In genomic region chr12:29148958-29149690, GRCh38 we compare ENCODE assay signal across 8 cellular contexts. TPM values are rescaled to one million over a fixed set of nuclear protein-coding genes. Genes with fewer than 3 reads are reported as not detected.
DNase-seq lines count a peak whose midpoint lies in the region; TF ChIP-seq lines count a peak whose summit lies in the region.

TSS of gene FAR2 (plus strand) at chr12:29149278. CDS start at chr12:29270450, 121,172 bp downstream.

- peak within 1 kb of the TSS; percentile 98 for H2AFZ ChIP-seq in mammary epithelial cell (ENCODE audit: low read depth, low read length)

- intact Hi-C loops in mammary epithelial cell (cut with micrococcal nuclease) = no loop called here

- peak within 1 kb of the TSS; percentile 76 to 92 (median 90) for H3K9ac ChIP-seq in BLaER1 treated with 17β-estradiol and CSF1 and Interleukin-3, amounts not matched to agents 10 nM and 100 nM
- peak within 1 kb of the TSS; percentile 80 for H3K9ac ChIP-seq in HUES64 (ENCODE audit: low read depth, low read length)
- peak within 1 kb of the TSS; percentile 88 for H3K9ac ChIP-seq in mammary epithelial cell (ENCODE audit: insufficient read depth, low read length)
- H3K9ac ChIP-seq in skeletal muscle tissue (ENCODE audit: low read depth in 1 of 3, low read length in 3 of 3) = peak within 1 kb of the TSS; percentile 63 to 80 (median 71)

- DNase-seq in GM19240 (ENCODE audit: insufficient read length, low spot score) (peak; percentile 14), UCSD-AML1 (lab: John Stamatoyannopoulos, UW; ENCODE audit: unreplicated experiment) (peak; percentile 85), mammary epithelial cell (peak; percentile 52), iPS-NIHi7 (ENCODE audit: extremely low spot score) (peak; percentile 72), NAMALWA (ENCODE audit: low spot score) (no peak)

- peak within 1 kb of the TSS; percentile 15 to 95 (median 90); a peak in 20 of 22 replicates for H3K27ac ChIP-seq in BLaER1 treated with 17β-estradiol and CSF1 and Interleukin-3, amounts not matched to agents 10 nM and 100 nM
- H3K27ac ChIP-seq in HUES64 (ENCODE audit: low read depth, low read length) = peak within 1 kb of the TSS; percentile 24
- H3K27ac ChIP-seq in mammary epithelial cell (ENCODE audit: insufficient read depth, low read depth, low read length) = peak within 1 kb of the TSS; percentile 66
- peak within 1 kb of the TSS; percentile 51 for H3K27ac ChIP-seq in skeletal muscle tissue (ENCODE audit: low read depth, low read length)

- dilution Hi-C loops in mammary epithelial cell (cut with HindIII; ENCODE audit: low sequenced_read_pairs) = no loop called here

- H4K20me1 ChIP-seq in BLaER1 treated with 17β-estradiol and CSF1 and Interleukin-3, amounts not matched to agents 10 nM and 100 nM = 0 out of 22 replicates have a peak, but pooled peaks cover 0 to 6% (median 0%) of the 10 kb centered on the region in 11 experiments
- H4K20me1 ChIP-seq in mammary epithelial cell (ENCODE audit: insufficient read depth, low read length) = no peaks in the 10 kb centered on the region

- no TSS peak for BruUV-seq in mammary epithelial cell (replicated peaks; lab: Mats Ljungman, UMichigan)

- peak within 1 kb of the TSS; percentile 87 to 98 (median 94) for H3K4me2 ChIP-seq in BLaER1 treated with 17β-estradiol and CSF1 and Interleukin-3, amounts not matched to agents 10 nM and 100 nM
- H3K4me2 ChIP-seq in mammary epithelial cell (ENCODE audit: insufficient read depth, low read depth, low read length) = peak within 1 kb of the TSS; percentile 97

- peaks cover 39 to 57% (median 53%) of the 10 kb centered on the region in 10 experiments for H3K4me1 ChIP-seq in BLaER1 treated with 17β-estradiol and CSF1 and Interleukin-3, amounts not matched to agents 10 nM and 100 nM
- H3K4me1 ChIP-seq in HUES64 (ENCODE audit: insufficient read depth, low read length) (peaks cover 31% of the 10 kb centered on the region), mammary epithelial cell (ENCODE audit: insufficient read depth, low read length) (peaks cover 16% of the 10 kb centered on the region), skeletal muscle tissue (ENCODE audit: control insufficient read depth in 3 of 3, insufficient read depth in 3 of 3, low read length in 3 of 3) (peaks cover 2 to 8% (median 6%) of the 10 kb centered on the region in 3 donors)

- in situ Hi-C loops in mammary epithelial cell (cut with MboI; ENCODE audit: low sequenced_read_pairs in 2 of 2) = no loop called here

- TF ChIP-seq CTCF in mammary epithelial cell (conservative IDR thresholded peaks at IDR 0.05 in 1 of 2, IDR thresholded peaks at IDR 0.05 in 1 of 2; ENCODE audit: extremely low read depth in 1 of 2, insufficient read depth in 1 of 2, low read depth in 1 of 2, low read length in 2 of 2) = no peak

- CTCF ChIA-PET in mammary epithelial cell (lab: Charles Lee; ENCODE audit: low non-redundant PET) = no interaction called here

- H3K4me3 ChIP-seq in BLaER1 treated with 17β-estradiol and CSF1 and Interleukin-3, amounts not matched to agents 10 nM and 100 nM = peak within 1 kb of the TSS; percentile 68 to 85 (median 76)
- H3K4me3 ChIP-seq in HUES64 (ENCODE audit: low read length) (peak within 1 kb of the TSS; percentile 71), mammary epithelial cell (replicated peaks in 1 of 3; ENCODE audit: insufficient read depth in 1 of 3, low read depth in 2 of 3, low read length in 3 of 3) (peak within 1 kb of the TSS; percentile 67 to 74 (median 70)), skeletal muscle tissue (ENCODE audit: low read length in 3 of 3) (peak within 1 kb of the TSS; percentile 72 to 82 (median 77))

- peaks cover 0 to 85% (median 0%) of the 10 kb centered on the region in 11 experiments; a peak in 6 of 22 replicates for H3K27me3 ChIP-seq in BLaER1 treated with 17β-estradiol and CSF1 and Interleukin-3, amounts not matched to agents 10 nM and 100 nM
- peaks cover 30% of the 10 kb centered on the region for H3K27me3 ChIP-seq in HUES64 (ENCODE audit: insufficient read depth, low read length)
- H3K27me3 ChIP-seq in mammary epithelial cell (ENCODE audit: insufficient read depth, low read length) = no peaks in the 10 kb centered on the region
- H3K27me3 ChIP-seq in skeletal muscle tissue (ENCODE audit: control insufficient read depth in 3 of 3, insufficient read depth in 3 of 3, low read length in 3 of 3) = peaks cover 0 to 5% (median 4%) of the 10 kb centered on the region in 3 donors

- WGBS in HUES64 = under 1% methylated on average over 66 of the region's 66 CpGs
- WGBS in mammary epithelial cell (ENCODE audit: low coverage, missing lambda C conversion rate) = 0% methylated on average over 10 of the region's 66 CpGs

- H3K79me2 ChIP-seq in mammary epithelial cell (ENCODE audit: insufficient read depth, low read length) = peaks cover 6% of the 10 kb centered on the region

- peaks cover 10 to 22% (median 17%) of the 10 kb centered on the region in 11 experiments; a peak in 14 of 22 replicates for H3K9me3 ChIP-seq in BLaER1 treated with 17β-estradiol and CSF1 and Interleukin-3, amounts not matched to agents 10 nM and 100 nM (replicated peaks in 1 of 11)
- H3K9me3 ChIP-seq in HUES64 (ENCODE audit: insufficient read depth, low read depth, low read length) (no peaks in the 10 kb centered on the region), mammary epithelial cell (replicated peaks; ENCODE audit: insufficient read depth, low read length) (no peaks in the 10 kb centered on the region), skeletal muscle tissue (ENCODE audit: control insufficient read depth in 3 of 3, low read length in 3 of 3) (no peaks in the 10 kb centered on the region)

- H3K36me3 ChIP-seq in BLaER1 treated with 17β-estradiol and CSF1 and Interleukin-3, amounts not matched to agents 10 nM and 100 nM = no peaks in the 10 kb centered on the region
- H3K36me3 ChIP-seq in HUES64 (ENCODE audit: insufficient read depth, low read length) (no peaks in the 10 kb centered on the region), mammary epithelial cell (ENCODE audit: insufficient read depth, low read length) (no peaks in the 10 kb centered on the region), skeletal muscle tissue (ENCODE audit: control insufficient read depth in 3 of 3, insufficient read depth in 3 of 3, low read length in 3 of 3) (no peaks in the 10 kb centered on the region)

RNA-seq across cellular contexts. Expression of gene FAR2, which starts in this region (rescaled TPM):
- 12.4 TPM for polyA plus RNA-seq in HUES64 (2013, experiment 1 of 2)
- 12.7 TPM for polyA plus RNA-seq in HUES64 (2013, experiment 2 of 2)
- total RNA-seq in mammary epithelial cell (1 to 10 TPM; 4.0 to 8.9 TPM), skeletal muscle tissue (12.5 TPM)
- polyA plus RNA-seq in mammary epithelial cell = 9.4 TPM
- 20.0 TPM for polyA minus RNA-seq in mammary epithelial cell

Comparison
In these comparisons a context has a peak if more than half of its experiments do, and no peak if none do; other contexts are left out.
1. H3K27ac ChIP-seq: peak in every context shown above with its lines; median percentile 90 in BLaER1 treated with 17β-estradiol and CSF1 and Interleukin-3, amounts not matched to agents 10 nM and 100 nM; 66 in mammary epithelial cell; 51 in skeletal muscle tissue; 24 in HUES64.